9 cellular contexts compared by ENCODE assay signal in the genomic region with DNA sequence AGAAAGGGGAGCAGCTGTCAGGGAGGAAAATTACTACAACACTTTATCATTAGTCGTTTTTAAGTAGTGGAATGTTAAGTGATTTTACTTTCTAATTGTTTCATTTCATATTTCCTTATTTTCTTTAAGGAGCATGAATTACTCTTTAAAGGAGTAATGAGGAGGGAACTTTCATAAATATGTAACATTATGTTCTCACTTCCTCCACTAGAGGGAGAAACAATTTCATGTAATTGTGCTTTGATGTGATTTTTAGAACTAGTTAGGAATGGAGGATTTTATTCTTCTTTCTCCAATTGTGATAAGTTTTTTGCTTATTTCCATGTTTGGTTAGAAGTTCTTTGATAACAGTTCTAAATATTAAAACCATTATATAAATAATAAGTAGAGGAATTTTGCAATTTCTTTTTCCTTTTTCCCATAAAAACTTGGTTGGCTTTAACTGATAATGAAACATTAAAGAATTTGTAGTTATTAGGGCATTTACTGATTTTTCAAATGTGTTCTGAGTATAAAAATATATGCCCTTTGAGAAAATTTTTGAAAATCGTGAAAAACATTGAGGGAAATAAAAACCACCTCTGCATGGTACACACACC. TPM values are rescaled to one million over a fixed set of nuclear protein-coding genes. Genes with fewer than 3 reads are reported as not detected.
A peak's percentile ranks its signal among the peaks of the same experiment; 100 is the strongest.
DNase-seq lines count a peak whose midpoint lies in the region; ATAC-seq and TF ChIP-seq lines count a peak whose summit lies in the region.
"Had no signal": no experiment of that assay in that cellular context is flagged by ENCODE, and none has a peak within 500 bp of the region (broad histone marks: within the 10 kb centered on the region; RNA-seq: fewer than 3 reads in every experiment).

No MANE protein-coding gene starts in this region.

- H3K79me2 ChIP-seq in Karpas-422 (ENCODE audit: low read length): 0 out of 2 replicates have a peak, but pooled peaks cover 4% of the 10 kb centered on the region

- peaks cover 30% of the 10 kb centered on the region for H3K36me3 ChIP-seq in Karpas-422 (ENCODE audit: insufficient read depth, low read length)

- no peak for ATAC-seq in HG03520 (IDR thresholded peaks at IDR 0.05; ENCODE audit: unreplicated experiment)
- no peak for ATAC-seq in GM18870 (IDR thresholded peaks at IDR 0.05; ENCODE audit: unreplicated experiment)

- H3K9me3 ChIP-seq in Karpas-422 (ENCODE audit: low read length): no peaks in the 10 kb centered on the region
- H3K9me3 ChIP-seq: HAP-1 had no signal

- H3K4me1 ChIP-seq in Karpas-422 (ENCODE audit: low read length): peaks cover 23% of the 10 kb centered on the region
- H3K4me1 ChIP-seq: HAP-1 had no signal

- H3K27me3 ChIP-seq in Karpas-422 (ENCODE audit: low read length): no peaks in the 10 kb centered on the region

- H2AFZ ChIP-seq in Karpas-422 (ENCODE audit: low read length): no peak overlapping the region

- no peak overlapping the region for H3K9ac ChIP-seq in Karpas-422 (ENCODE audit: low read length)

- no peaks in the 10 kb centered on the region for H4K20me1 ChIP-seq in Karpas-422 (ENCODE audit: insufficient read depth, low read depth, low read length)

- DNase-seq in A172 (ENCODE audit: low spot score) (peak; percentile 30), Karpas-422 (peak; percentile 79), amniotic epithelial cell (ENCODE audit: low read depth) (peak; percentile 45), kidney glomerular epithelial cell (lab: John Stamatoyannopoulos, UW) (peak; percentile 36), UCSD-AML1 (lab: John Stamatoyannopoulos, UW; ENCODE audit: unreplicated experiment) (no peak)

- no peak overlapping the region for H3K4me2 ChIP-seq in Karpas-422 (ENCODE audit: low read depth, low read length, poor library complexity, severe bottlenecking)

- H3K27ac ChIP-seq in Karpas-422 (ENCODE audit: low read length): no peak overlapping the region

- peak; percentile 47; the same call in 2 of the 3 replicates for TF ChIP-seq CTCF in GM12872 (IDR thresholded peaks at IDR 0.05; ENCODE audit: insufficient read depth, low read depth, low read length)

- no peak overlapping the region for H3K4me3 ChIP-seq in Karpas-422 (ENCODE audit: low read length)
- H3K4me3 ChIP-seq: HAP-1 had no signal

- no peaks in the 10 kb centered on the region for H3K9me2 ChIP-seq in Karpas-422 (replicated peaks; ENCODE audit: insufficient read depth, low read length)

RNA-seq across cellular contexts. Expression of gene CEP78, which starts 25.6 kb away (rescaled TPM):
- total RNA-seq in A172 (2014; rRNA removed; shearing (Covaris generic)): 57.7 and 63.7 TPM in 2 replicates
- total RNA-seq in Karpas-422 (2014; rRNA removed; shearing (Covaris generic); ENCODE audit: low replicate concordance): 29.4 and 38.2 TPM in 2 replicates

RNA-seq across cellular contexts. Expression of gene PSAT1, which starts 35.4 kb away (rescaled TPM):
- 147 and 182 TPM in 2 replicates for total RNA-seq in A172 (2014; rRNA removed; shearing (Covaris generic))
- 114 and 173 TPM in 2 replicates for total RNA-seq in Karpas-422 (2014; rRNA removed; shearing (Covaris generic); ENCODE audit: low replicate concordance)
